ENCODE assay signal across 9 cellular contexts in the genomic region with DNA sequence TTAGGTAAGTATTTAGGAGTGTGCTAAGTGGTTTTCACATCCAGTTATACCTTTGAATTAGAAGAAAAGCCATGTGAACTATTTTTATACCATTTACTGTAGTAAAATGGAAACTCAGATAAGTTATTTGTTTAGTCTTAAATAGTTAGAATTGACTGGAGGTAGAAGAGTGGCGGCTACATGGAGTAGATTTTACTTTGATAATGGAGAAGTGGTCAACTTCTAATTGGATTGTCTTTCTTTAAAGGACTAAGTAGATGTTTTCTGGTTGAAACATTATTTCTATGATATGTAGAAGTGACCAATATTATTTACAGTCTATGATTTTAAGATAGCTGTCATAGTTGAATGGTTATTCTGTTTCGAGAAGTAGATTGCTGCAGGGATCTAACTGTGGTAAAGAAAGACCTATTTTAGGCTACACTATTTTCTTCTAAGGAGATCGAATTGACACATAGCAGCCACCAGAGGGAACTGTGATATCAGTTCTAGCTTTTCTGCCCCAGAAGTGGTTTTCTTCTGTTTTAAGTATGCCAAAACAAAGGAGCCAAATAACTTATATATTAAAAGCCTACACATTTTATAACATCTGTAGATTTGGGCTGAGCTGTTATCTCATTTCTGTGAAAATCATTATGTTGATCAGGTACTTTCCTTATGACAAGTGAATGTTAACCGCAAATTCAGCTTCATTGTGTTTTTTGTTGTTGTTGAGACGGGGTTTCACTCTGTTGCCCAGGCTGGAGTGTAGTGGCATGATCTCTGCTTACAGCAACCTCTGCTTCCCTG. TPM values are rescaled to one million over a fixed set of nuclear protein-coding genes. Genes with fewer than 3 reads are reported as not detected.
DNase-seq lines count a peak whose midpoint lies in the region; ATAC-seq, FAIRE-seq and TF ChIP-seq lines count a peak whose summit lies in the region.
"Had no signal": no experiment of that assay in that cellular context is flagged by ENCODE, and none has a peak within 500 bp of the region (broad histone marks: within the 10 kb centered on the region; RNA-seq: fewer than 3 reads in every experiment).

No MANE protein-coding gene starts in this region.

- no peak for TF ChIP-seq RAD21 in HepG2 (CRISPR knock-in tag; IDR thresholded peaks at IDR 0.05)

- no peaks in the 10 kb centered on the region for H3K9me2 ChIP-seq in MM.1S (replicated peaks; ENCODE audit: insufficient read depth, low read length)

- H3K27ac ChIP-seq in MM.1S (ENCODE audit: low read length) = no peak overlapping the region
- H3K27ac ChIP-seq in body of pancreas = no peak overlapping the region
- H3K27ac ChIP-seq in HepG2 (ENCODE audit: extremely low read length, insufficient read depth, low read length) = no peak overlapping the region

- TF ChIP-seq CTCF in MM.1S (IDR thresholded peaks at IDR 0.05; ENCODE audit: low read length) = peak; percentile 33
- TF ChIP-seq CTCF in body of pancreas (IDR thresholded peaks at IDR 0.05) = peak in 6 of 7 experiments; percentile 23 to 43 (median 34)
- TF ChIP-seq CTCF in HepG2 (CRISPR knock-in tag; IDR thresholded peaks at IDR 0.05) = peak; percentile 53

- H3K4me3 ChIP-seq in MM.1S (ENCODE audit: low read length) (no peak overlapping the region), body of pancreas (no peak overlapping the region), HepG2 (replicated peaks in 1 of 3; ENCODE audit: insufficient read depth in 1 of 3, low read depth in 2 of 3, low read length in 3 of 3) (no peak overlapping the region)

- BruUV-seq in HepG2 (replicated peaks; lab: Mats Ljungman, UMichigan) = no TSS peak

- H3K9me3 ChIP-seq in MM.1S (replicated peaks; ENCODE audit: insufficient read depth, low read length) (no peaks in the 10 kb centered on the region), body of pancreas (no peaks in the 10 kb centered on the region), HepG2 (ENCODE audit: low read length) (no peaks in the 10 kb centered on the region)

- TF ChIP-seq POLR2A in body of pancreas (IDR thresholded peaks at IDR 0.05) (no peak), HepG2 (IDR thresholded peaks at IDR 0.05; ENCODE audit: insufficient read depth in 1 of 2, low read depth in 2 of 2, low read length in 2 of 2) (no peak)

- H3F3A ChIP-seq in MM.1S (ENCODE audit: insufficient read depth, low read length) = no peaks in the 10 kb centered on the region

- H3K36me3 ChIP-seq in MM.1S (replicated peaks; ENCODE audit: insufficient read depth, low read length) = no peaks in the 10 kb centered on the region
- H3K36me3 ChIP-seq in body of pancreas (replicated peaks in 1 of 2; ENCODE audit: insufficient read depth in 1 of 2, low read depth in 2 of 2) = no peaks in the 10 kb centered on the region
- H3K36me3 ChIP-seq in HepG2 (replicated peaks in 1 of 2; ENCODE audit: control insufficient read depth in 1 of 2, insufficient read depth in 2 of 2, low read length in 2 of 2) = peaks cover 0 to 1% of the 10 kb centered on the region in 2 experiments; a peak in 2 of 5 replicates

- H2AFZ ChIP-seq in MM.1S (ENCODE audit: low read length) (no peak overlapping the region), HepG2 (ENCODE audit: low read length) (no peak overlapping the region)

- intact Hi-C loops in body of pancreas (cut with DNase I) (no loop called here), HepG2 (cut with micrococcal nuclease; ENCODE audit: unreplicated experiment) (loop anchor here (5.0 kb wide), 1 partner anchor 178 kb away; a partner anchor contains a TSS)

- H3K27me3 ChIP-seq in MM.1S (replicated peaks; ENCODE audit: insufficient read depth, low read length) = no peaks in the 10 kb centered on the region
- H3K27me3 ChIP-seq in body of pancreas = no peaks in the 10 kb centered on the region
- H3K27me3 ChIP-seq in HepG2 (ENCODE audit: control insufficient read depth in 1 of 2, insufficient read depth in 2 of 2, low read length in 2 of 2) = no peaks in the 10 kb centered on the region

- H3K9ac ChIP-seq in MM.1S (ENCODE audit: low read length) (no peak overlapping the region), HepG2 (ENCODE audit: insufficient read depth, low read depth, low read length) (no peak overlapping the region)

- CTCF ChIA-PET in HepG2 (lab: Yijun Ruan, JAX; ENCODE audit: low intra/inter-chr PET ratio, low total read pairs) = interaction anchor here (2.6 kb wide), 1 partner anchor 179 kb away, joined by 15 read pairs; no protein-coding TSS in a partner anchor

- in situ Hi-C loops in HepG2 (cut with HindIII; ENCODE audit: extremely low pct_ligation_motif_present, low pct_unique_long_range_greater_than_20kb) = no loop called here

- DNase-seq in activated effector memory CD4-positive, alpha-beta T cell treated with anti-CD3 and anti-CD28 coated beads, Interleukin-2, amount 50 U/mL, for 16 hours = peak; percentile 67
- no peak for DNase-seq in activated effector memory CD4-positive, alpha-beta T cell treated with Interleukin-2 at 50 U/mL for 16 hours
- DNase-seq in HCEC 1CT (peak; percentile 44), MM.1S (peak; percentile 14), body of pancreas (no peak), HepG2 (ENCODE audit: low spot score) (peak; percentile 16), NCI-H128 (lab: John Stamatoyannopoulos, UW; ENCODE audit: unreplicated experiment) (no peak)
- DNase-seq in activated naive CD4-positive, alpha-beta T cell treated with anti-CD3 and anti-CD28 coated beads, Interleukin-2, amount 50 U/mL, for 16 hours = no peak

- POLR2A ChIA-PET in HepG2 (lab: Yijun Ruan, JAX) = no interaction called here

- 51 to 67% methylated on average over 5 of the region's 5 CpGs for WGBS in body of pancreas, 2 donors
- WGBS in HepG2 (ENCODE audit: low lambda C conversion rate) = 83% methylated on average over 5 of the region's 5 CpGs

- H3K4me2 ChIP-seq in MM.1S (ENCODE audit: low read depth, low read length) (no peak overlapping the region), HepG2 (ENCODE audit: low read depth, low read length) (no peak overlapping the region)

- H4K20me1 ChIP-seq in MM.1S (ENCODE audit: insufficient read depth, low read length) = no peaks in the 10 kb centered on the region
- H4K20me1 ChIP-seq in HepG2 (ENCODE audit: insufficient read depth, low read length) = peaks cover 40% of the 10 kb centered on the region

- peak; percentile 68 for FAIRE-seq in HepG2 (lab: Jason Lieb, UNC)
- FAIRE-seq: endometrium had no signal

- TF ChIP-seq EP300 in HepG2 (IDR thresholded peaks at IDR 0.05; ENCODE audit: low read depth in 2 of 2, low read length in 2 of 2) (no peak), HepG2 (CRISPR knock-in tag; IDR thresholded peaks at IDR 0.05; ENCODE audit: borderline replicate concordance) (no peak)

- H3K4me1 ChIP-seq in MM.1S (ENCODE audit: low read length) (no peaks in the 10 kb centered on the region), body of pancreas (peaks cover 8% of the 10 kb centered on the region), HepG2 (ENCODE audit: insufficient read depth, low read length) (peaks cover 12% of the 10 kb centered on the region; the same call in 1 of the 2 replicates)

- no peak for ATAC-seq in body of pancreas
- peak; percentile 72 for ATAC-seq in HepG2

- peaks cover 46% of the 10 kb centered on the region for H3K79me2 ChIP-seq in MM.1S (ENCODE audit: low read length)
- H3K79me2 ChIP-seq in HepG2 (ENCODE audit: insufficient read depth, low read length) = peaks cover 67% of the 10 kb centered on the region

TF ChIP-seq in HepG2, 621 proteins besides CTCF, POLR2A, EP300 and RAD21:
- TF ChIP-seq STAG1 (CRISPR knock-in tag; IDR thresholded peaks at IDR 0.05) = peak; percentile 36; the same call in 1 of the 2 replicates
- TF ChIP-seq TCF12 (IDR thresholded peaks at IDR 0.05) = no peak
- TF ChIP-seq TCF12 (CRISPR knock-in tag; IDR thresholded peaks at IDR 0.05) = no peak
- peak; percentile 96 for TF ChIP-seq TEAD3 (CRISPR knock-in tag; optimal IDR thresholded peaks at IDR 0.05; ENCODE audit: borderline replicate concordance)

RNA-seq across cellular contexts. Expression of a gene that starts 26.1 kb away (rescaled TPM):
- total RNA-seq in body of pancreas (10 to 100 TPM; 34.6 to 52.1 TPM), HepG2 (2016; rRNA removed; fragmentation: Illumina TruSeq; extraction: Trizol) (40.8 and 56.9 TPM in 2 replicates)
- 25.6 and 27.3 TPM in 2 replicates for total RNA-seq in HepG2 (2016; cell fraction: cytosol; rRNA removed; fragmentation: Illumina TruSeq; extraction: Trizol; ENCODE audit: low read depth)
- 35.9 and 53.3 TPM in 2 replicates for total RNA-seq in HepG2 (2016; cell fraction: insoluble cytoplasmic fraction; rRNA removed; fragmentation: Illumina TruSeq; extraction: Trizol)
- total RNA-seq in HepG2 (2016; cell fraction: membrane; rRNA removed; fragmentation: Illumina TruSeq; extraction: Trizol) = 22.6 and 25.0 TPM in 2 replicates
- 52.3 and 58.3 TPM in 2 replicates for total RNA-seq in HepG2 (2016; cell fraction: nucleus; rRNA removed; fragmentation: Illumina TruSeq; extraction: Trizol)
- polyA plus RNA-seq in HepG2 (2011; rRNA removed) = 17.6 and 22.4 TPM in 2 replicates
- polyA plus RNA-seq in HepG2 (2011; cell fraction: cytosol; rRNA removed) = 5.8 and 9.5 TPM in 2 replicates
- 18.4 and 22.9 TPM in 2 replicates for polyA plus RNA-seq in HepG2 (2011; cell fraction: nucleus; rRNA removed)
- polyA plus RNA-seq in HepG2 (2012) = 22.2 and 23.4 TPM in 2 replicates
- 1.1 and 1.3 TPM in 2 replicates for polyA plus RNA-seq in HepG2 (2016; cell fraction: cytosol; fragmentation: Illumina TruSeq; extraction: Trizol; ENCODE audit: low read depth)
- polyA plus RNA-seq in HepG2 (2016; cell fraction: insoluble cytoplasmic fraction; fragmentation: Illumina TruSeq; extraction: Trizol; ENCODE audit: low read depth) = 29.7 and 36.6 TPM in 2 replicates
- polyA plus RNA-seq in HepG2 (2016; cell fraction: membrane; fragmentation: Illumina TruSeq; extraction: Trizol; ENCODE audit: low read depth) = 2.9 and 3.6 TPM in 2 replicates
- polyA plus RNA-seq in HepG2 (2016; cell fraction: nucleus; fragmentation: Illumina TruSeq; extraction: Trizol; ENCODE audit: insufficient read depth, low read depth) = 58.5 and 61.6 TPM in 2 replicates
- 17.1 and 26.7 TPM in 2 replicates for polyA minus RNA-seq in HepG2 (2011; rRNA and poly(A)+ RNA removed; ENCODE audit: low replicate concordance)
- polyA minus RNA-seq in HepG2 (2011; cell fraction: cytosol; rRNA and poly(A)+ RNA removed) = 32.5 and 37.8 TPM in 2 replicates
- polyA minus RNA-seq in HepG2 (2011; cell fraction: nucleus; rRNA and poly(A)+ RNA removed) = 139 and 147 TPM in 2 replicates

Comparison
In these comparisons a context has a peak if more than half of its experiments do, and no peak if none do; other contexts are left out.
1. DNase-seq: peak in activated effector memory CD4-positive, alpha-beta T cell treated with anti-CD3 and anti-CD28 coated beads, Interleukin-2, amount 50 U/mL, for 16 hours (single experiment), HCEC 1CT (single experiment), MM.1S (single experiment) and HepG2 (single experiment); none in activated effector memory CD4-positive, alpha-beta T cell treated with Interleukin-2 at 50 U/mL for 16 hours (single experiment), body of pancreas (0 of 4), NCI-H128 (single experiment) and activated naive CD4-positive, alpha-beta T cell treated with anti-CD3 and anti-CD28 coated beads, Interleukin-2, amount 50 U/mL, for 16 hours (single experiment).
2. Peak in every context shown above with its lines, with median percentiles within 50 percentile points of each other: CTCF ChIP-seq.